17 cellular contexts compared by ENCODE assay signal in genomic region chr2:18066894-18067293, GRCh38.
"Had no signal": no experiment of that assay in that cellular context is flagged by ENCODE, and none has a peak within 500 bp of the region (broad histone marks: within the 10 kb centered on the region; RNA-seq: fewer than 3 reads in every experiment).

No MANE protein-coding gene starts in this region.

- H3K4me3 Mint-ChIP-seq: activated CD4-positive, alpha-beta T cell treated with anti-CD3 and anti-CD28 coated beads, Interleukin-2, amount 10 ng/mL, durations not matched to agents 24 days and 14 days; activated CD8-positive, alpha-beta T cell treated with anti-CD3 and anti-CD28 coated beads, Interleukin-2, amount 10 ng/mL, durations not matched to agents 7 days and 5 days; activated naive CD4-positive, alpha-beta T cell treated with anti-CD3 and anti-CD28 coated beads, Interleukin-2, amount 50 U/mL, for 24 hours had no signal

- H3K4me1 ChIP-seq: adrenal gland, colonic mucosa, pancreas had no signal

- H3K4me3 ChIP-seq: adrenal gland, colonic mucosa, esophagus muscularis mucosa, lung, pancreas, stomach, testis had no signal

- H3K27me3 ChIP-seq: adrenal gland, colonic mucosa, esophagus muscularis mucosa, pancreas, stomach, testis had no signal

- H3K27me3 Mint-ChIP-seq: activated naive CD4-positive, alpha-beta T cell treated with anti-CD3 and anti-CD28 coated beads, Interleukin-2, amount 50 U/mL, for 24 hours had no signal

- H3K4me1 Mint-ChIP-seq: activated CD4-positive, alpha-beta T cell treated with anti-CD3 and anti-CD28 coated beads, Interleukin-2, amount 10 ng/mL, durations not matched to agents 24 days and 14 days; activated naive CD4-positive, alpha-beta T cell treated with anti-CD3 and anti-CD28 coated beads, Interleukin-2, amount 50 U/mL, for 24 hours had no signal

- H3K9me3 Mint-ChIP-seq: activated CD4-positive, alpha-beta T cell treated with anti-CD3 and anti-CD28 coated beads, Interleukin-2, amount 10 ng/mL, durations not matched to agents 24 days and 14 days; activated naive CD4-positive, alpha-beta T cell treated with anti-CD3 and anti-CD28 coated beads, Interleukin-2, amount 50 U/mL, for 24 hours had no signal

- H3K27ac Mint-ChIP-seq: activated CD4-positive, alpha-beta T cell treated with anti-CD3 and anti-CD28 coated beads, Interleukin-2, amount 10 ng/mL, durations not matched to agents 24 days and 14 days; activated CD8-positive, alpha-beta T cell treated with anti-CD3 and anti-CD28 coated beads, Interleukin-2, amount 10 ng/mL, durations not matched to agents 7 days and 5 days; activated naive CD4-positive, alpha-beta T cell treated with anti-CD3 and anti-CD28 coated beads, Interleukin-2, amount 50 U/mL, for 24 hours had no signal

- H3K36me3 Mint-ChIP-seq: activated naive CD4-positive, alpha-beta T cell treated with anti-CD3 and anti-CD28 coated beads, Interleukin-2, amount 50 U/mL, for 24 hours had no signal

- H3K36me3 ChIP-seq: adrenal gland, colonic mucosa, esophagus muscularis mucosa, pancreas, stomach had no signal

- H3K27ac ChIP-seq: adrenal gland, colonic mucosa, pancreas, testis had no signal

- H3K9me3 ChIP-seq: adrenal gland, colonic mucosa, esophagus muscularis mucosa, pancreas, stomach, testis had no signal

- DNase-seq: activated CD4-positive, alpha-beta T cell treated with anti-CD3 and anti-CD28 coated beads, Interleukin-2, amount 10 ng/mL, durations not matched to agents 24 days and 14 days; activated CD4-positive, CD25-positive, alpha-beta regulatory T cell; activated CD8-positive, alpha-beta memory T cell treated with anti-CD3 and anti-CD28 coated beads, Interleukin-2, amount 50 U/mL, for 4 hours; activated CD8-positive, alpha-beta T cell treated with anti-CD3 and anti-CD28 coated beads, Interleukin-2, amount 10 ng/mL, durations not matched to agents 7 days and 5 days; activated effector memory CD4-positive, alpha-beta T cell treated with anti-CD3 and anti-CD28 coated beads, Interleukin-2, amount 50 U/mL, for 16 hours; activated T-cell treated with anti-CD3 and anti-CD28 coated beads, Interleukin-2, amount 50 U/mL, for 48 hours; adrenal gland; colonic mucosa; hippocampal formation; kidney glomerular epithelial cell; pancreas; stimulated activated CD4-positive, alpha-beta T cell treated with anti-CD3 and anti-CD28 coated beads, Interleukin-1b, Interleukin-23, amount 100 ng/mL, for 48 hours; stomach; testis had no signal
